Comparison of ENCODE assay signal across 20 cellular contexts in the genomic region with DNA sequence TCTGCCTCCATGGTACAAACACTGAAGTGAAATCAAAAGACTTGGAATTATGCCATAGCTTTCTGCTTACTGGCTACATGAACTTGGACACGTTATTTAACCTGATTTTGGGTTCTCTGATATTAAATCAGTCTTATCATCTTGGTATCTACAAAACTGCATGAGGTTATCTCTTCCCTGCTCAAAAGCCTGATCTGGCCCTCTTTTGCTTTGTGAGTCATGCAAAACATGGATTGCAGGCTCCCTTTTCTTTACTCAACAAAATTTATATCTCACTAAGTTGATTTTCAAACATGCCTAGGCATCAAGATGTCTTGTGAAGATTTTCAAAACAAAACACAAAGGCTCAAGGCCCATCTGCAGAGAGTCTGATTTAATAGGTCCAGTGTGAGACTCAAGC.
"Had no signal": no experiment of that assay in that cellular context is flagged by ENCODE, and none has a peak within 500 bp of the region (broad histone marks: within the 10 kb centered on the region; RNA-seq: fewer than 3 reads in every experiment).

No MANE protein-coding gene starts in this region.

- H3K4me1 ChIP-seq: gastrocnemius medialis, heart right ventricle, testis, upper lobe of right lung, vagina had no signal

- H3K36me3 ChIP-seq: esophagus squamous epithelium, gastrocnemius medialis, heart right ventricle, neutrophil, sigmoid colon, tibial nerve, upper lobe of right lung, vagina had no signal

- H3K4me3 ChIP-seq: esophagus squamous epithelium, gastrocnemius medialis, heart right ventricle, mucosa of descending colon, sigmoid colon, skin epidermis, testis, tibial nerve, upper lobe of right lung, vagina had no signal

- DNase-seq: dermis blood vessel endothelial cell; esophagus squamous epithelium; gastrocnemius medialis; heart right ventricle; hypothalamus; kidney glomerular epithelial cell; mucosa of descending colon; naive thymus-derived CD8-positive, alpha-beta T cell; posterior cingulate gyrus; sigmoid colon; stimulated activated CD4-positive, alpha-beta T cell treated with anti-CD3 and anti-CD28 coated beads, Interleukin-2, amount 100 ng/mL, for 24 hours; stimulated activated CD4-positive, alpha-beta T cell treated with anti-CD3 and anti-CD28 coated beads, Interleukin-4, amount 100 ng/mL, for 4 hours; stimulated activated naive B cell treated with anti-CD40 and anti-IgM and Interleukin-4, amounts not matched to agents 10 μg/mL and 1 μg/mL and 100 μg/mL, for 72 hours; stimulated activated naive CD8-positive, alpha-beta T cell treated with anti-CD3 and anti-CD28 coated beads, Interleukin-15, amount 100 ng/mL, for 72 hours; testis; upper lobe of right lung had no signal

- ATAC-seq: gastrocnemius medialis; heart right ventricle; mucosa of descending colon; naive thymus-derived CD8-positive, alpha-beta T cell; stimulated activated naive B cell treated with anti-CD40 and anti-IgM and Interleukin-4, amounts not matched to agents 10 μg/mL and 1 μg/mL and 100 μg/mL, for 72 hours; stimulated activated naive CD8-positive, alpha-beta T cell treated with anti-CD3 and anti-CD28 coated beads, Interleukin-15, amount 100 ng/mL, for 72 hours; upper lobe of right lung had no signal

- H3K27ac ChIP-seq: esophagus squamous epithelium, gastrocnemius medialis, heart right ventricle, neutrophil, sigmoid colon, skin epidermis, testis, tibial nerve, upper lobe of right lung, vagina had no signal

- H3K27me3 ChIP-seq: esophagus squamous epithelium, gastrocnemius medialis, heart right ventricle, neutrophil, sigmoid colon, testis, tibial nerve, upper lobe of right lung, vagina had no signal
